In the genomic region with DNA sequence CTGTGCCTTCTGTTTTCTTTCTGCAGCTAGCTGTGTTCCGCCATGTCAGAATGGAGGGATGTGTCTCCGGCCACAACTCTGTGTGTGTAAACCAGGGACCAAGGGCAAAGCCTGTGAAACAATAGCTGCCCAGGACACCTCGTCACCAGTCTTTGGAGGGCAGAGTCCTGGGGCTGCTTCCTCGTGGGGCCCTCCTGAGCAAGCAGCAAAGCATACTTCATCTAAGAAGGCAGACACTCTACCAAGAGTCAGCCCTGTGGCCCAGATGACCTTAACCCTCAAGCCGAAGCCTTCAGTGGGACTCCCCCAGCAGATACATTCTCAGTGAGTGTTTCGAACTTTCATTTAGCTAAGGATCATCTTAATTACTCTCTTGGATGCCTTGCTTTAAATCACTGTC, we compare ENCODE assay signal across 26 cellular contexts.
DNase-seq lines count a peak whose midpoint lies in the region; ATAC-seq, FAIRE-seq and TF ChIP-seq lines count a peak whose summit lies in the region.
"Had no signal": no experiment of that assay in that cellular context is flagged by ENCODE, and none has a peak within 500 bp of the region (broad histone marks: within the 10 kb centered on the region; RNA-seq: fewer than 3 reads in every experiment).

No MANE protein-coding gene starts in this region.

- H3K4me1 Mint-ChIP-seq in GM23338 (peaks cover 17% of the 10 kb centered on the region), astrocyte (ENCODE audit: low read depth, unreplicated experiment) (peaks cover 36% of the 10 kb centered on the region)
- H3K4me1 Mint-ChIP-seq: activated CD4-positive, alpha-beta T cell treated with anti-CD3 and anti-CD28 coated beads for 36 hours; memory B cell; stimulated activated naive B cell treated with anti-CD40 and anti-IgM and Interleukin-4, amounts not matched to agents 10 μg/mL and 1 μg/mL and 100 μg/mL, for 72 hours had no signal

- FAIRE-seq in astrocyte (lab: Jason Lieb, UNC) (no peak), small intestine (lab: Jason Lieb, UNC) (no peak)
- FAIRE-seq: bronchial epithelial cell, H1, RCC 7860 had no signal

- TF ChIP-seq CTCF in GM23338 (conservative IDR thresholded peaks at IDR 0.05; ENCODE audit: low read depth in 2 of 2), result no peak
- TF ChIP-seq CTCF in astrocyte (IDR thresholded peaks at IDR 0.05; ENCODE audit: insufficient read depth, low read depth, low read length), result no peak
- TF ChIP-seq CTCF in left ventricle myocardium inferior (IDR thresholded peaks at IDR 0.05; ENCODE audit: borderline replicate concordance), result no peak
- no peak for TF ChIP-seq CTCF in gastrocnemius medialis (IDR thresholded peaks at IDR 0.05 in 4 of 5, conservative IDR thresholded peaks at IDR 0.05 in 1 of 5)

- H3K4me1 ChIP-seq in GM23338 (ENCODE audit: insufficient read depth) (peaks cover 8% of the 10 kb centered on the region; the same call in 1 of the 2 replicates), astrocyte (ENCODE audit: insufficient read depth, low read length) (peaks cover 28% of the 10 kb centered on the region), left ventricle myocardium inferior (peaks cover 55% of the 10 kb centered on the region), gastrocnemius medialis (peaks cover 31 to 32% of the 10 kb centered on the region in 2 donors), small intestine (ENCODE audit: control insufficient read depth in 2 of 2, insufficient read depth in 1 of 2, low read depth in 1 of 2, low read length in 1 of 2) (peaks cover 10 to 12% of the 10 kb centered on the region in 2 donors), GM23248 (ENCODE audit: insufficient read depth) (peaks cover 38% of the 10 kb centered on the region)
- H3K4me1 ChIP-seq: testis had no signal

- DNase-seq in GM23338 (ENCODE audit: low spot score), result no peak
- DNase-seq in astrocyte (ENCODE audit: low read depth), result no peak
- no peak for DNase-seq in left ventricle myocardium inferior
- DNase-seq in gastrocnemius medialis, result no peak
- no peak for DNase-seq in small intestine
- DNase-seq in GM23248, result no peak
- DNase-seq in NCI-H1105 (lab: John Stamatoyannopoulos, UW), result no peak
- DNase-seq: activated CD4-positive, alpha-beta T cell treated with anti-CD3 and anti-CD28 coated beads for 36 hours; activated CD8-positive, alpha-beta memory T cell treated with anti-CD3 and anti-CD28 coated beads for 24 hours; activated naive CD4-positive, alpha-beta T cell; activated T-cell treated with anti-CD3 and anti-CD28 coated beads, Interleukin-2, amount 50 U/mL, for 24 hours; kidney glomerular epithelial cell; NCI-H187; NCI-H2171 treated with DMSO at 0.1 percent for 48 hours; retina; stimulated activated CD4-positive, alpha-beta T cell treated with anti-CD3 and anti-CD28 coated beads, Interleukin-4, amount 100 ng/mL, for 24 hours; stimulated activated naive B cell treated with anti-CD40 and anti-IgM and Interleukin-4, amounts not matched to agents 10 μg/mL and 1 μg/mL and 100 μg/mL, for 72 hours; testis had no signal

- H3K36me3 ChIP-seq in GM23338 (ENCODE audit: insufficient read depth) (no peaks in the 10 kb centered on the region), astrocyte (ENCODE audit: insufficient read depth, low read length) (no peaks in the 10 kb centered on the region), left ventricle myocardium inferior (peaks cover 7% of the 10 kb centered on the region), gastrocnemius medialis (no peaks in the 10 kb centered on the region), small intestine (ENCODE audit: control insufficient read depth in 2 of 2, insufficient read depth in 2 of 2, low read length in 2 of 2) (no peaks in the 10 kb centered on the region), GM23248 (ENCODE audit: low read depth) (no peaks in the 10 kb centered on the region)
- H3K36me3 ChIP-seq: SJSA1 had no signal

- TF ChIP-seq POLR2A in gastrocnemius medialis (IDR thresholded peaks at IDR 0.05), result no peak

- H3K79me2 ChIP-seq in GM23338 (replicated peaks; ENCODE audit: insufficient read depth), result no peaks in the 10 kb centered on the region
- H3K79me2 ChIP-seq in astrocyte (ENCODE audit: insufficient read depth, low read length), result no peaks in the 10 kb centered on the region
- no peaks in the 10 kb centered on the region for H3K79me2 ChIP-seq in GM23248 (ENCODE audit: insufficient read depth)

- H3K27me3 ChIP-seq in GM23338 (ENCODE audit: insufficient read depth) (no peaks in the 10 kb centered on the region), astrocyte (ENCODE audit: insufficient read depth, low read length) (no peaks in the 10 kb centered on the region), left ventricle myocardium inferior (ENCODE audit: low read depth) (no peaks in the 10 kb centered on the region), gastrocnemius medialis (no peaks in the 10 kb centered on the region), small intestine (ENCODE audit: control insufficient read depth in 2 of 2, insufficient read depth in 2 of 2, low read length in 2 of 2) (no peaks in the 10 kb centered on the region), GM23248 (replicated peaks; ENCODE audit: insufficient read depth) (no peaks in the 10 kb centered on the region)
- H3K27me3 ChIP-seq: SJSA1, testis had no signal

- H3K9me2 ChIP-seq in GM23338 (ENCODE audit: insufficient read depth), result no peaks in the 10 kb centered on the region
- H3K9me2 ChIP-seq in GM23248 (ENCODE audit: insufficient read depth), result no peaks in the 10 kb centered on the region

- H3K9me3 Mint-ChIP-seq in GM23338 (peaks cover 5% of the 10 kb centered on the region; the same call in 2 of the 3 replicates), astrocyte (ENCODE audit: unreplicated experiment) (peaks cover 3% of the 10 kb centered on the region)
- H3K9me3 Mint-ChIP-seq: activated T-cell treated with anti-CD3 and anti-CD28 coated beads, Interleukin-2, amount 50 U/mL, for 24 hours; dendritic cell treated with granulocyte-macrophage colony-stimulating factor and Interleukin-4, amounts not matched to agents 40 ng/mL and 50 ng/mL, for 4 days; stimulated activated naive B cell treated with anti-CD40 and anti-IgM and Interleukin-4, amounts not matched to agents 10 μg/mL and 1 μg/mL and 100 μg/mL, for 72 hours; T-helper 1 cell treated with Interleukin-12 subunit alpha and Interleukin-12 subunit beta and Interleukin-4 antibody, amounts not matched to agents 30 μg/mL and 1 μg/mL, for 36 hours had no signal

- H3F3A ChIP-seq in GM23338 (replicated peaks; ENCODE audit: low read depth) (no peaks in the 10 kb centered on the region), GM23248 (ENCODE audit: insufficient read depth) (peaks cover 43% of the 10 kb centered on the region)

- WGBS in small intestine, 3 donors, result 75 to 84% (median 82%) methylated on average over 6 of the region's 6 CpGs
- WGBS in GM23248 (ENCODE audit: low coverage in 1 of 2, low lambda C conversion rate in 2 of 2, missing lambda C conversion rate in 2 of 2), 2 experiments, result 92 to 95% methylated on average over 6 of the region's 6 CpGs

- H3K9me3 ChIP-seq in astrocyte (ENCODE audit: insufficient read depth, low read depth, low read length) (peaks cover 4% of the 10 kb centered on the region), left ventricle myocardium inferior (replicated peaks) (peaks cover 10% of the 10 kb centered on the region), gastrocnemius medialis (no peaks in the 10 kb centered on the region), small intestine (ENCODE audit: control insufficient read depth, low read depth) (no peaks in the 10 kb centered on the region), GM23248 (ENCODE audit: low read depth) (no peaks in the 10 kb centered on the region)
- H3K9me3 ChIP-seq: SJSA1, testis had no signal

- H4K20me1 ChIP-seq in GM23338 (replicated peaks; ENCODE audit: insufficient read depth), result no peaks in the 10 kb centered on the region
- no peaks in the 10 kb centered on the region for H4K20me1 ChIP-seq in astrocyte (ENCODE audit: insufficient read depth, low read length)
- no peaks in the 10 kb centered on the region for H4K20me1 ChIP-seq in GM23248 (ENCODE audit: insufficient read depth)

- in situ Hi-C loops in gastrocnemius medialis (cut with MboI; ENCODE audit: low sequenced_read_pairs in 4 of 4), result loop anchor here in 1 of 4 donors (10.0 kb wide), 1 partner anchor 236 kb away; no protein-coding TSS in a partner anchor
- in situ Hi-C loops in GM23248 (cut with MboI), result no loop called here

- ATAC-seq in GM23338 (peak; percentile 74), gastrocnemius medialis (no peak)
- ATAC-seq: activated CD4-positive, alpha-beta T cell treated with anti-CD3 and anti-CD28 coated beads for 36 hours; stimulated activated naive B cell treated with anti-CD40 and anti-IgM and Interleukin-4, amounts not matched to agents 10 μg/mL and 1 μg/mL and 100 μg/mL, for 72 hours had no signal

- H3K9ac ChIP-seq in astrocyte (ENCODE audit: low read length) (no peak overlapping the region), GM23248 (no peak overlapping the region)

- H3K27me3 Mint-ChIP-seq in GM23338 (ENCODE audit: insufficient read depth, low read depth, poor library complexity) (peaks cover 2% of the 10 kb centered on the region), astrocyte (ENCODE audit: low read depth, unreplicated experiment) (no peaks in the 10 kb centered on the region)

- H3K27ac Mint-ChIP-seq in GM23338 (peak overlapping the region; percentile 34; the same call in 1 of the 2 replicates), astrocyte (ENCODE audit: unreplicated experiment) (peak overlapping the region; percentile 31)
- H3K27ac Mint-ChIP-seq: activated CD4-positive, alpha-beta T cell treated with anti-CD3 and anti-CD28 coated beads for 36 hours; activated T-cell treated with anti-CD3 and anti-CD28 coated beads, Interleukin-2, amount 50 U/mL, for 24 hours; dendritic cell treated with granulocyte-macrophage colony-stimulating factor and Interleukin-4, amounts not matched to agents 40 ng/mL and 50 ng/mL, for 4 days; memory B cell; stimulated activated naive B cell treated with anti-CD40 and anti-IgM and Interleukin-4, amounts not matched to agents 10 μg/mL and 1 μg/mL and 100 μg/mL, for 72 hours; T-helper 1 cell treated with Interleukin-12 subunit alpha and Interleukin-12 subunit beta and Interleukin-4 antibody, amounts not matched to agents 30 μg/mL and 1 μg/mL, for 36 hours had no signal

- H3K27ac ChIP-seq in GM23338 (ENCODE audit: low read depth) (no peak overlapping the region), astrocyte (ENCODE audit: low read depth, low read length) (peak overlapping the region; percentile 3), left ventricle myocardium inferior (replicated peaks) (peak overlapping the region; percentile 75), gastrocnemius medialis (peak overlapping the region; percentile 63 to 84 (median 70)), small intestine (ENCODE audit: low read depth in 1 of 2, low read length in 1 of 2) (no peak overlapping the region), GM23248 (no peak overlapping the region)
- H3K27ac ChIP-seq: C4-2B, SJSA1, testis had no signal

- no peak overlapping the region for H3K4me2 ChIP-seq in GM23338
- no peak overlapping the region for H3K4me2 ChIP-seq in astrocyte (ENCODE audit: low read length)
- H3K4me2 ChIP-seq in GM23248 (ENCODE audit: unreplicated experiment), result no peak overlapping the region

- intact Hi-C loops in left ventricle myocardium inferior (cut with micrococcal nuclease), result no loop called here
- intact Hi-C loops in gastrocnemius medialis (cut with DNase I; ENCODE audit: low total_unique reads), result loop anchor here (5.0 kb wide), 1 partner anchor 111 kb away; no protein-coding TSS in a partner anchor

- H3K4me3 Mint-ChIP-seq in GM23338 (no peak overlapping the region), astrocyte (ENCODE audit: unreplicated experiment) (no peak overlapping the region)
- H3K4me3 Mint-ChIP-seq: activated CD4-positive, alpha-beta T cell treated with anti-CD3 and anti-CD28 coated beads for 36 hours; activated T-cell treated with anti-CD3 and anti-CD28 coated beads, Interleukin-2, amount 50 U/mL, for 24 hours; dendritic cell treated with granulocyte-macrophage colony-stimulating factor and Interleukin-4, amounts not matched to agents 40 ng/mL and 50 ng/mL, for 4 days; memory B cell; stimulated activated naive B cell treated with anti-CD40 and anti-IgM and Interleukin-4, amounts not matched to agents 10 μg/mL and 1 μg/mL and 100 μg/mL, for 72 hours; T-helper 1 cell treated with Interleukin-12 subunit alpha and Interleukin-12 subunit beta and Interleukin-4 antibody, amounts not matched to agents 30 μg/mL and 1 μg/mL, for 36 hours had no signal

- H3K36me3 Mint-ChIP-seq in GM23338 (ENCODE audit: low read depth), result peaks cover 6% of the 10 kb centered on the region; the same call in 2 of the 3 replicates
- H3K36me3 Mint-ChIP-seq in astrocyte (ENCODE audit: low read depth, unreplicated experiment), result no peaks in the 10 kb centered on the region
- H3K36me3 Mint-ChIP-seq: stimulated activated naive B cell treated with anti-CD40 and anti-IgM and Interleukin-4, amounts not matched to agents 10 μg/mL and 1 μg/mL and 100 μg/mL, for 72 hours had no signal

- H2AFZ ChIP-seq in GM23338 (no peak overlapping the region), astrocyte (ENCODE audit: low read depth, low read length) (peak overlapping the region; percentile 16), GM23248 (no peak overlapping the region)

- H3K4me3 ChIP-seq in GM23338 (no peak overlapping the region), astrocyte (ENCODE audit: insufficient read depth, low read depth, low read length) (no peak overlapping the region), left ventricle myocardium inferior (peak overlapping the region; percentile 13), gastrocnemius medialis (no peak overlapping the region), small intestine (ENCODE audit: low read depth in 1 of 2, low read length in 2 of 2) (no peak overlapping the region), GM23248 (no peak overlapping the region)
- H3K4me3 ChIP-seq: SJSA1, testis had no signal

Comparison
In these comparisons a context has a peak if more than half of its experiments do, and no peak if none do; other contexts are left out.
1. H3K27ac ChIP-seq: peak in astrocyte (single experiment), left ventricle myocardium inferior (single experiment) and gastrocnemius medialis (4 of 4); none in GM23338 (single experiment), small intestine (0 of 2) and GM23248 (single experiment).